ENCODE assay signal across 15 cellular contexts in genomic region chr2:163731735-163732134, GRCh38. TPM values are rescaled to one million over a fixed set of nuclear protein-coding genes. Genes with fewer than 3 reads are reported as not detected.
DNase-seq lines count a peak whose midpoint lies in the region; ATAC-seq and TF ChIP-seq lines count a peak whose summit lies in the region.
"Had no signal": no experiment of that assay in that cellular context is flagged by ENCODE, and none has a peak within 500 bp of the region (broad histone marks: within the 10 kb centered on the region; RNA-seq: fewer than 3 reads in every experiment).

No MANE protein-coding gene starts in this region.

- peaks cover 4% of the 10 kb centered on the region for H4K20me1 ChIP-seq in neural progenitor cell (ENCODE audit: low read depth)

- intact Hi-C loops in Right ventricle myocardium inferior (cut with DNase I) (loop anchor here (2.0 to 5.0 kb wide), 5 partner anchors 65 to 329 kb away; no protein-coding TSS in a partner anchor), esophagus muscularis mucosa (cut with DNase I) (no loop called here), uterus (cut with DNase I; ENCODE audit: low total_unique reads) (no loop called here)

- peaks cover 37% of the 10 kb centered on the region for H3K4me1 Mint-ChIP-seq in neural progenitor cell
- peaks cover 5% of the 10 kb centered on the region for H3K4me1 Mint-ChIP-seq in stimulated activated effector memory CD8-positive, alpha-beta T cell treated with anti-CD3 and anti-CD28 coated beads, Interleukin-12 subunit alpha, Interleukin-12 subunit beta, amount 100 ng/mL, for 72 hours

- peak overlapping the region; percentile 52 for H3K27ac Mint-ChIP-seq in neural progenitor cell
- no peak overlapping the region for H3K27ac Mint-ChIP-seq in stimulated activated effector memory CD8-positive, alpha-beta T cell treated with anti-CD3 and anti-CD28 coated beads, Interleukin-12 subunit alpha, Interleukin-12 subunit beta, amount 100 ng/mL, for 72 hours
- H3K27ac Mint-ChIP-seq: activated CD8-positive, alpha-beta T cell treated with anti-CD3 and anti-CD28 coated beads for 36 hours had no signal

- H3K4me2 ChIP-seq in neural progenitor cell: peak overlapping the region; percentile 95

- H3K9ac ChIP-seq in neural progenitor cell: no peak overlapping the region

- no peak for TF ChIP-seq EP300 in esophagus muscularis mucosa (IDR thresholded peaks at IDR 0.05)

- H3K9me3 Mint-ChIP-seq in neural progenitor cell: no peaks in the 10 kb centered on the region
- peaks cover 9% of the 10 kb centered on the region for H3K9me3 Mint-ChIP-seq in stimulated activated effector memory CD8-positive, alpha-beta T cell treated with anti-CD3 and anti-CD28 coated beads, Interleukin-12 subunit alpha, Interleukin-12 subunit beta, amount 100 ng/mL, for 72 hours
- H3K9me3 Mint-ChIP-seq: activated CD8-positive, alpha-beta T cell treated with anti-CD3 and anti-CD28 coated beads for 36 hours had no signal

- H3K36me3 ChIP-seq in cardiac muscle cell: no peaks in the 10 kb centered on the region
- no peaks in the 10 kb centered on the region for H3K36me3 ChIP-seq in esophagus muscularis mucosa
- H3K36me3 ChIP-seq in neural progenitor cell: no peaks in the 10 kb centered on the region
- no peaks in the 10 kb centered on the region for H3K36me3 ChIP-seq in uterus
- H3K36me3 ChIP-seq: Peyer's patch had no signal

- TF ChIP-seq CTCF in cardiac muscle cell (IDR thresholded peaks at IDR 0.05; ENCODE audit: low read depth, low read length): no peak
- TF ChIP-seq CTCF in esophagus muscularis mucosa (IDR thresholded peaks at IDR 0.05): no peak
- TF ChIP-seq CTCF in neural progenitor cell (IDR thresholded peaks at IDR 0.05): no peak
- no peak for TF ChIP-seq CTCF in uterus (IDR thresholded peaks at IDR 0.05)

- H3K4me3 ChIP-seq in cardiac muscle cell (peak overlapping the region; percentile 98), esophagus muscularis mucosa (peak overlapping the region in 3 of 4 donors; percentile 4 to 87 (median 79)), neural progenitor cell (peak overlapping the region; percentile 4), uterus (no peak overlapping the region)
- H3K4me3 ChIP-seq: lung, Peyer's patch had no signal

- peaks cover 2% of the 10 kb centered on the region for H3K27me3 Mint-ChIP-seq in neural progenitor cell (ENCODE audit: insufficient read depth, low read depth)

- peaks cover 16% of the 10 kb centered on the region for H3F3A ChIP-seq in neural progenitor cell (ENCODE audit: low read depth)

- peak overlapping the region; percentile 94 for H3K4me3 Mint-ChIP-seq in neural progenitor cell
- no peak overlapping the region for H3K4me3 Mint-ChIP-seq in stimulated activated effector memory CD8-positive, alpha-beta T cell treated with anti-CD3 and anti-CD28 coated beads, Interleukin-12 subunit alpha, Interleukin-12 subunit beta, amount 100 ng/mL, for 72 hours
- H3K4me3 Mint-ChIP-seq: activated CD8-positive, alpha-beta T cell treated with anti-CD3 and anti-CD28 coated beads for 36 hours had no signal

- TF ChIP-seq POLR2A in esophagus muscularis mucosa (IDR thresholded peaks at IDR 0.05; ENCODE audit: low read depth) (no peak), uterus (IDR thresholded peaks at IDR 0.05) (no peak)

- ATAC-seq in Right ventricle myocardium inferior (no peak), GM19035 (IDR thresholded peaks at IDR 0.05; ENCODE audit: unreplicated experiment) (no peak)
- ATAC-seq in stimulated activated effector memory CD8-positive, alpha-beta T cell treated with anti-CD3 and anti-CD28 coated beads, Interleukin-12 subunit alpha, Interleukin-12 subunit beta, amount 100 ng/mL, for 72 hours: no peak
- ATAC-seq: activated CD8-positive, alpha-beta T cell treated with anti-CD3 and anti-CD28 coated beads for 36 hours had no signal

- H3K36me3 Mint-ChIP-seq in neural progenitor cell: peaks cover 5% of the 10 kb centered on the region
- no peaks in the 10 kb centered on the region for H3K36me3 Mint-ChIP-seq in stimulated activated effector memory CD8-positive, alpha-beta T cell treated with anti-CD3 and anti-CD28 coated beads, Interleukin-12 subunit alpha, Interleukin-12 subunit beta, amount 100 ng/mL, for 72 hours

- peaks cover 90% of the 10 kb centered on the region for H3K79me2 ChIP-seq in neural progenitor cell (ENCODE audit: low read depth)

- H3K27ac ChIP-seq in cardiac muscle cell (peak overlapping the region; percentile 100), esophagus muscularis mucosa (replicated peaks in 1 of 4) (peak overlapping the region; percentile 65 to 98 (median 80)), neural progenitor cell (peak overlapping the region; percentile 49), uterus (peak overlapping the region; percentile 87 to 92)

- no peak for DNase-seq in cardiac muscle cell (ENCODE audit: low read depth in 1 of 2, low spot score in 1 of 2)
- no peak for DNase-seq in Right ventricle myocardium inferior (ENCODE audit: missing footprints)
- no peak for DNase-seq in esophagus muscularis mucosa (ENCODE audit: extremely low spot score)
- DNase-seq in neural progenitor cell (ENCODE audit: low spot score): no peak
- DNase-seq in uterus: no peak
- DNase-seq in stimulated activated effector memory CD8-positive, alpha-beta T cell treated with anti-CD3 and anti-CD28 coated beads, Interleukin-12 subunit alpha, Interleukin-12 subunit beta, amount 100 ng/mL, for 72 hours (ENCODE audit: low spot score in 2 of 2): no peak
- no peak for DNase-seq in GDM1 (lab: John Stamatoyannopoulos, UW)
- DNase-seq: activated CD8-positive, alpha-beta T cell treated with anti-CD3 and anti-CD28 coated beads for 36 hours; activated naive CD4-positive, alpha-beta T cell; cortex of kidney; NCI-H2227 treated with DMSO at 0.1 percent for 48 hours; Peyer's patch; T1000 had no signal

- H3K4me1 ChIP-seq in cardiac muscle cell (ENCODE audit: low read depth): peaks cover 52% of the 10 kb centered on the region
- peaks cover 5 to 48% (median 13%) of the 10 kb centered on the region in 4 donors for H3K4me1 ChIP-seq in esophagus muscularis mucosa
- H3K4me1 ChIP-seq in neural progenitor cell: peaks cover 56% of the 10 kb centered on the region
- H3K4me1 ChIP-seq in uterus: no peaks in the 10 kb centered on the region
- H3K4me1 ChIP-seq: Peyer's patch had no signal

- H3K9me3 ChIP-seq in cardiac muscle cell (ENCODE audit: low read depth) (no peaks in the 10 kb centered on the region), esophagus muscularis mucosa (no peaks in the 10 kb centered on the region), neural progenitor cell (ENCODE audit: low read depth) (no peaks in the 10 kb centered on the region), uterus (no peaks in the 10 kb centered on the region)
- H3K9me3 ChIP-seq: Peyer's patch had no signal

- H3K27me3 ChIP-seq in cardiac muscle cell (no peaks in the 10 kb centered on the region), esophagus muscularis mucosa (no peaks in the 10 kb centered on the region), neural progenitor cell (no peaks in the 10 kb centered on the region), uterus (no peaks in the 10 kb centered on the region)
- H3K27me3 ChIP-seq: Peyer's patch had no signal

- H2AFZ ChIP-seq in neural progenitor cell (replicated peaks): no peak overlapping the region

RNA-seq across cellular contexts. Expression of gene FIGN, which starts 4.1 kb away (rescaled TPM):
- total RNA-seq in cardiac muscle cell (23.1 and 51.0 TPM in 2 replicates), Right ventricle myocardium inferior (16.7 TPM), esophagus muscularis mucosa (10 to 100 TPM in 3 of 4 donors, 1 to 10 TPM in 1; 5.8 to 12.0 (median 11.1) TPM), neural progenitor cell (ENCODE audit: low replicate concordance) (27.7 and 41.1 TPM in 2 replicates), uterus (1 to 10 TPM; 1.8 to 9.8 (median 4.6) TPM)
- 12.6 and 26.8 TPM in 2 replicates for polyA plus RNA-seq in cardiac muscle cell
- total RNA-seq: activated CD8-positive, alpha-beta T cell treated with anti-CD3 and anti-CD28 coated beads for 36 hours had no signal

Comparison
In these comparisons a context has a peak if more than half of its experiments do, and no peak if none do; other contexts are left out.
1. H3K27ac ChIP-seq: peak in every context shown above with its lines; median percentile 100 in cardiac muscle cell; 90 in uterus; 80 in esophagus muscularis mucosa; 49 in neural progenitor cell.
2. H3K4me3 ChIP-seq: peak in cardiac muscle cell (single experiment), esophagus muscularis mucosa (3 of 4) and neural progenitor cell (single experiment); none in uterus (0 of 2).